In genomic region chr20:35133735-35134134, GRCh38 we compare ENCODE assay signal across 16 cellular contexts.
"Had no signal": no experiment of that assay in that cellular context is flagged by ENCODE, and none has a peak within 500 bp of the region (broad histone marks: within the 10 kb centered on the region; RNA-seq: fewer than 3 reads in every experiment).

No MANE protein-coding gene starts in this region.

- H3K9me3 Mint-ChIP-seq: activated T-helper 2 cell treated with anti-CD3 and anti-CD28 coated beads, Interferon-gamma antibody, Interleukin-2, Interleukin-4, amounts not matched to agents 10 μg/mL and 5 μg/mL and 100 μg/mL, durations not matched to agents 14 hours and 24 hours and 36 hours; naive thymus-derived CD8-positive, alpha-beta T cell; T-helper 2 cell treated with Interferon-gamma antibody and Interleukin-4, amounts not matched to agents 5 μg/mL and 100 μg/mL, for 36 hours had no signal

- H3K4me3 Mint-ChIP-seq: naive thymus-derived CD8-positive, alpha-beta T cell; T-helper 2 cell treated with Interferon-gamma antibody and Interleukin-4, amounts not matched to agents 5 μg/mL and 100 μg/mL, for 36 hours had no signal

- DNase-seq: activated CD4-positive, alpha-beta T cell treated with anti-CD3 and anti-CD28 coated beads, Interleukin-2, amount 50 U/mL, for 48 hours; activated CD8-positive, alpha-beta memory T cell treated with anti-CD3 and anti-CD28 coated beads, Interleukin-2, amount 50 U/mL, for 48 hours; central memory CD4-positive, alpha-beta T cell; cortex of kidney; effector CD8-positive, alpha-beta T cell; hypothalamus; mucosa of descending colon; naive thymus-derived CD8-positive, alpha-beta T cell; stimulated activated CD4-positive, alpha-beta T cell treated with anti-CD3 and anti-CD28 coated beads, Interleukin-2, amount 100 ng/mL, for 24 hours; stimulated activated naive CD4-positive, alpha-beta T cell; SW 1271 had no signal

- ATAC-seq: activated CD4-positive, CD25-positive, alpha-beta regulatory T cell treated with anti-CD3 and anti-CD28 coated beads, Interleukin-2, amount 50 U/mL, for 24 hours; mucosa of descending colon; naive thymus-derived CD8-positive, alpha-beta T cell had no signal

- H3K27ac Mint-ChIP-seq: activated T-helper 2 cell treated with anti-CD3 and anti-CD28 coated beads, Interferon-gamma antibody, Interleukin-2, Interleukin-4, amounts not matched to agents 10 μg/mL and 5 μg/mL and 100 μg/mL, durations not matched to agents 14 hours and 24 hours and 36 hours; T-helper 2 cell treated with Interferon-gamma antibody and Interleukin-4, amounts not matched to agents 5 μg/mL and 100 μg/mL, for 36 hours had no signal

- H3K27ac ChIP-seq: prostate gland had no signal

- H3K9me3 ChIP-seq: mucosa of descending colon, prostate gland had no signal

- FAIRE-seq: urothelium cell line had no signal

- H3K4me1 ChIP-seq: prostate gland had no signal

- H3K4me3 ChIP-seq: mucosa of descending colon, prostate gland had no signal

- H3K27me3 Mint-ChIP-seq: naive thymus-derived CD8-positive, alpha-beta T cell had no signal
